In genomic region chr12:109844983-109845841, GRCh38 we compare ENCODE assay signal across 8 cellular contexts. TPM values are rescaled to one million over a fixed set of nuclear protein-coding genes. Genes with fewer than 3 reads are reported as not detected.
DNase-seq lines count a peak whose midpoint lies in the region; ATAC-seq, FAIRE-seq and TF ChIP-seq lines count a peak whose summit lies in the region.

No MANE protein-coding gene starts in this region.

- H3K27ac Mint-ChIP-seq in activated B cell treated with CpG ODN at 0.5 μM for 24 hours, result peak overlapping the region; percentile 9

- CTCF ChIA-PET in activated B cell treated with CpG ODN at 0.5 μM for 24 hours (lab: Charles Lee), result interaction anchor here (0.7 to 2.9 kb wide), 21 partner anchors 9 to 757 kb away, joined by 3 to 23 read pairs (median 3); no protein-coding TSS in a partner anchor

- peak; percentile 87 for ATAC-seq in HG03103 (IDR thresholded peaks at IDR 0.05; ENCODE audit: low read depth, unreplicated experiment)
- ATAC-seq in activated B cell treated with CpG ODN at 0.5 μM for 24 hours (ENCODE audit: low read depth), result peak; percentile 99

- no peak overlapping the region for H3K4me3 Mint-ChIP-seq in activated B cell treated with CpG ODN at 0.5 μM for 24 hours

- peak overlapping the region; percentile 11 to 32 for H3K4me3 ChIP-seq in cardiac fibroblast (replicated peaks in 1 of 2; ENCODE audit: low read depth in 2 of 2, low read length in 2 of 2)

- H3K27me3 Mint-ChIP-seq in activated B cell treated with CpG ODN at 0.5 μM for 24 hours, result no peaks in the 10 kb centered on the region

- DNase-seq in 8988T (peak; percentile 92), GM18507 (ENCODE audit: extremely low spot score, insufficient read length, low read depth) (peak; percentile 92), NCI-H2196 treated with DMSO at 0.1 percent for 48 hours (lab: John Stamatoyannopoulos, UW; ENCODE audit: unreplicated experiment) (peak; percentile 71), activated B cell treated with CpG ODN at 0.5 μM for 24 hours (peak; percentile 90), cardiac fibroblast (ENCODE audit: low read depth in 2 of 2) (peak; percentile 77 to 85), kidney glomerular epithelial cell (lab: John Stamatoyannopoulos, UW) (peak; percentile 69)
- peak; percentile 83 to 93 (median 86) for DNase-seq in stimulated activated CD4-positive, alpha-beta T cell treated with anti-CD3 and anti-CD28 coated beads, Interleukin-1b, Interleukin-23, amount 100 ng/mL, for 24 hours (ENCODE audit: low read depth in 4 of 4, low spot score in 1 of 4)

- intact Hi-C loops in activated B cell treated with CpG ODN at 0.5 μM for 24 hours (cut with micrococcal nuclease), result loop anchor here (1.0 to 2.0 kb wide), 4 partner anchors 35 to 326 kb away; partner anchors contain the start of gene GLTP

- POLR2A ChIA-PET in activated B cell treated with CpG ODN at 0.5 μM for 24 hours (lab: Charles Lee), result interaction anchor here (1.0 kb wide), 1 partner anchor 83 kb away, joined by 4 read pairs; no protein-coding TSS in a partner anchor

- peak; percentile 69 for TF ChIP-seq CTCF in activated B cell treated with CpG ODN at 0.5 μM for 24 hours (IDR thresholded peaks at IDR 0.05)
- TF ChIP-seq CTCF in cardiac fibroblast (IDR thresholded peaks at IDR 0.05; ENCODE audit: low read depth, low read length), result peak; percentile 93

- H3K4me1 Mint-ChIP-seq in activated B cell treated with CpG ODN at 0.5 μM for 24 hours, result peaks cover 6% of the 10 kb centered on the region

- peak; percentile 67 for FAIRE-seq in GM18507 (lab: Jason Lieb, UNC)

- peaks cover 2% of the 10 kb centered on the region for H3K36me3 Mint-ChIP-seq in activated B cell treated with CpG ODN at 0.5 μM for 24 hours (ENCODE audit: low read depth)

- H3K9me3 Mint-ChIP-seq in activated B cell treated with CpG ODN at 0.5 μM for 24 hours, result no peaks in the 10 kb centered on the region

RNA-seq across cellular contexts. Expression of gene TRPV4, which starts 12.0 kb away (rescaled TPM):
- total RNA-seq in activated B cell treated with CpG ODN at 0.5 μM for 24 hours, result not detected in 2 replicates

RNA-seq across cellular contexts. Expression of gene GLTP, which starts 35.1 kb away (rescaled TPM):
- total RNA-seq in activated B cell treated with CpG ODN at 0.5 μM for 24 hours, result 26.5 and 30.0 TPM in 2 replicates

RNA-seq across cellular contexts. Expression of gene TCHP, which starts 54.9 kb away (rescaled TPM):
- total RNA-seq in activated B cell treated with CpG ODN at 0.5 μM for 24 hours, result 26.0 and 28.3 TPM in 2 replicates

Comparison
In these comparisons a context has a peak if more than half of its experiments do, and no peak if none do; other contexts are left out.
1. Peak in every context shown above with its lines: DNase-seq, ATAC-seq and H3K4me3 ChIP-seq.